ENCODE assay signal across 25 cellular contexts in genomic region chr7:111541067-111541466, GRCh38.
"Had no signal": no experiment of that assay in that cellular context is flagged by ENCODE, and none has a peak within 500 bp of the region (broad histone marks: within the 10 kb centered on the region; RNA-seq: fewer than 3 reads in every experiment).

No MANE protein-coding gene starts in this region.

- H3K9me3 ChIP-seq: lower lobe of right lung, neutrophil, right atrium auricular region, spleen, stomach, testis, thyroid gland, transverse colon, upper lobe of left lung had no signal

- H3K4me1 ChIP-seq: lower lobe of right lung, right atrium auricular region, spleen, stomach, testis, thyroid gland, transverse colon, upper lobe of left lung had no signal

- H3K9ac ChIP-seq: neural progenitor cell had no signal

- H3K4me2 ChIP-seq: neural progenitor cell had no signal

- H3K4me3 ChIP-seq: lower lobe of right lung, neural progenitor cell, right atrium auricular region, skin epidermis, spleen, stomach, testis, thyroid gland, transverse colon, upper lobe of left lung had no signal

- H3K27ac ChIP-seq: lower lobe of right lung, neural progenitor cell, neutrophil, right atrium auricular region, skin epidermis, spleen, stomach, testis, thyroid gland, transverse colon had no signal

- H3K27me3 ChIP-seq: neural progenitor cell, neutrophil, right atrium auricular region, spleen, stomach, testis, thyroid gland, transverse colon, upper lobe of left lung had no signal

- DNase-seq: head of caudate nucleus; hippocampal formation; islet precursor cell; left ventricle myocardium superior; lower lobe of right lung; mammary epithelial cell; mesendoderm; naive B cell; natural killer cell; nephron progenitor cell; occipital lobe; spleen; stimulated activated CD4-positive, alpha-beta T cell treated with anti-CD3 and anti-CD28 coated beads, Interleukin-4, amount 100 ng/mL, for 24 hours; stimulated activated naive CD8-positive, alpha-beta T cell treated with anti-CD3 and anti-CD28 coated beads, Interleukin-15, Interleukin-2, amounts not matched to agents 100 U/mL and 50 U/mL, for 24 hours; stomach; testis; thyroid gland; transverse colon; upper lobe of left lung had no signal

- ATAC-seq: left ventricle myocardium superior; natural killer cell; sciatic nerve; stimulated activated memory B cell treated with anti-CD40 and anti-IgM and Interleukin-4, amounts not matched to agents 10 μg/mL and 1 μg/mL and 100 μg/mL, for 72 hours; stimulated activated naive CD8-positive, alpha-beta T cell treated with anti-CD3 and anti-CD28 coated beads, Interleukin-15, Interleukin-2, amounts not matched to agents 100 U/mL and 50 U/mL, for 24 hours had no signal

- H3K36me3 ChIP-seq: lower lobe of right lung, neural progenitor cell, neutrophil, right atrium auricular region, spleen, stomach, thyroid gland, transverse colon, upper lobe of left lung had no signal

- H2AFZ ChIP-seq: neural progenitor cell had no signal
